ENCODE assay signal across 10 cellular contexts in genomic region chr17:79942591-79943353, GRCh38.
DNase-seq lines count a peak whose midpoint lies in the region; ATAC-seq and TF ChIP-seq lines count a peak whose summit lies in the region.
"Had no signal": no experiment of that assay in that cellular context is flagged by ENCODE, and none has a peak within 500 bp of the region (broad histone marks: within the 10 kb centered on the region; RNA-seq: fewer than 3 reads in every experiment).

No MANE protein-coding gene starts in this region.

- intact Hi-C loops in right lobe of liver (cut with DNase I) (no loop called here), aorta (cut with DNase I) (no loop called here)

- TF ChIP-seq POLR2A in right lobe of liver (IDR thresholded peaks at IDR 0.05), result no peak

- peaks cover 23% of the 10 kb centered on the region for H3K27me3 Mint-ChIP-seq in glutamatergic neuron (ENCODE audit: unreplicated experiment)

- H3K4me1 ChIP-seq in right lobe of liver (no peaks in the 10 kb centered on the region), aorta (ENCODE audit: control insufficient read depth in 1 of 2, insufficient read depth in 2 of 2, low read length in 2 of 2) (no peaks in the 10 kb centered on the region)

- 68% methylated on average over 8 of the region's 35 CpGs for WGBS in right lobe of liver (ENCODE audit: insufficient coverage, low coverage, low lambda C conversion rate, missing lambda C conversion rate)
- WGBS in aorta, 2 donors, result 83 to 88% methylated on average over 35 of the region's 35 CpGs

- H3K36me3 ChIP-seq in right lobe of liver (peaks cover 0 to 14% (median 9%) of the 10 kb centered on the region in 4 donors), aorta (ENCODE audit: control insufficient read depth in 1 of 2, insufficient read depth in 2 of 2, low read length in 1 of 2) (peaks cover 0 to 3% of the 10 kb centered on the region in 2 donors)

- H3K4me1 Mint-ChIP-seq in glutamatergic neuron (ENCODE audit: low read depth, unreplicated experiment), result peaks cover 14% of the 10 kb centered on the region

- H3K4me3 Mint-ChIP-seq in glutamatergic neuron (ENCODE audit: unreplicated experiment), result no peak overlapping the region

- no peaks in the 10 kb centered on the region for H3K27me3 ChIP-seq in right lobe of liver
- no peaks in the 10 kb centered on the region for H3K27me3 ChIP-seq in aorta (ENCODE audit: control insufficient read depth in 1 of 2, insufficient read depth in 2 of 2, low read length in 1 of 2)

- no peaks in the 10 kb centered on the region for H3K9me3 ChIP-seq in right lobe of liver
- no peaks in the 10 kb centered on the region for H3K9me3 ChIP-seq in aorta (ENCODE audit: control insufficient read depth, low read length)

- ATAC-seq in right lobe of liver, result peak; percentile 18 to 59 (median 33)
- no peak for ATAC-seq in aorta (ENCODE audit: low FRiP score)

- H3K9me3 Mint-ChIP-seq in glutamatergic neuron (ENCODE audit: unreplicated experiment), result peaks cover 10% of the 10 kb centered on the region

- no peak for TF ChIP-seq CTCF in right lobe of liver (IDR thresholded peaks at IDR 0.05)
- TF ChIP-seq CTCF in glutamatergic neuron (IDR thresholded peaks at IDR 0.05; ENCODE audit: partially characterized antibody, unreplicated experiment), result no peak

- H3K27ac Mint-ChIP-seq in glutamatergic neuron (ENCODE audit: unreplicated experiment), result no peak overlapping the region

- peak; percentile 30 for DNase-seq in stimulated activated CD4-positive, alpha-beta T cell treated with anti-CD3 and anti-CD28 coated beads, Interleukin-15, amount 100 ng/mL, for 24 hours
- no peak for DNase-seq in stimulated activated CD4-positive, alpha-beta T cell treated with anti-CD3 and anti-CD28 coated beads, Interleukin-12 subunit alpha, Interleukin-12 subunit beta, amount 100 ng/mL, for 4 hours
- DNase-seq in amniotic epithelial cell (ENCODE audit: low read depth), result peak; percentile 48
- DNase-seq in right lobe of liver, result peak; percentile 38 to 50 (median 48)
- DNase-seq in aorta, result peak; percentile 39 to 73
- no peak for DNase-seq in glutamatergic neuron
- DNase-seq in cortex of kidney (lab: John Stamatoyannopoulos, UW), result no peak
- no peak for DNase-seq in DMS 273 treated with DMSO at 0.1 percent for 48 hours (lab: John Stamatoyannopoulos, UW)
- DNase-seq: Karpas-422 had no signal

- H3K27ac ChIP-seq in right lobe of liver (no peak overlapping the region), aorta (ENCODE audit: low read depth in 1 of 2, low read length in 2 of 2) (no peak overlapping the region)
- H3K27ac ChIP-seq: C4-2B had no signal

- no peak overlapping the region for H3K4me3 ChIP-seq in right lobe of liver
- no peak overlapping the region for H3K4me3 ChIP-seq in aorta (ENCODE audit: low read length in 2 of 2)

- H3K36me3 Mint-ChIP-seq in glutamatergic neuron (ENCODE audit: unreplicated experiment), result peaks cover 5% of the 10 kb centered on the region

Comparison
In these comparisons a context has a peak if more than half of its experiments do, and no peak if none do; other contexts are left out.
1. DNase-seq: peak in stimulated activated CD4-positive, alpha-beta T cell treated with anti-CD3 and anti-CD28 coated beads, Interleukin-15, amount 100 ng/mL, for 24 hours (single experiment), amniotic epithelial cell (single experiment), right lobe of liver (3 of 3) and aorta (2 of 2); none in stimulated activated CD4-positive, alpha-beta T cell treated with anti-CD3 and anti-CD28 coated beads, Interleukin-12 subunit alpha, Interleukin-12 subunit beta, amount 100 ng/mL, for 4 hours (single experiment), glutamatergic neuron (single experiment), cortex of kidney (single experiment) and DMS 273 treated with DMSO at 0.1 percent for 48 hours (single experiment).